In the genomic region with DNA sequence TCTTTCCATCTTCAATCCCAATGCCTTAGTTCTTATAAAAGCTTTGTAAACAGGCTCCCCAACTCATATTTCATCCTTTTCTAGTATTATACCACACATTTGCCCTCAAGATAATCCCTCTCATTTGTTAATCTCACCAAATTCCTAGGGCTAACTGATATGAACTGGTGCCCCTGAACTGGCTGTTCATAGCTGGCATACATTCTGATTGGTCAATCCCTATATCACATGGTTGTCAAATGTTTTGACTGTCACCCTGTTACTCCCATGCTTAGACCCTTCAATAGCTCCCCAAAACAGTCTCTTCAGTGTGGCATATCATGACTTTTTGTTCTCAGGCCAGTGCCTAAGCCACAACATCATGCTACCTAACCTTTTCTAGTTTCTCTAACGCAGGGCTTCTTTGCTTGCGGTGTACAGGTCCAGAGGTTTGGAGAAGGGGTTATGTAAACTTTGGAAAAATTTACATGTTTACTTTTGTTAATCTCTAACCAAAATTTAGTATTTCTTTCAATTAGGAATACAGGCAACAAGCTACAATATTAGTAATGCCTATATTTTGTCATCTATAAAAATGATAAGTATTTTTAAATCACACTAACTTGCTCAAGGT, we compare ENCODE assay signal across 2 cellular contexts.
TF ChIP-seq lines count a peak whose summit lies in the region.

No MANE protein-coding gene starts in this region.

TF ChIP-seq in HCT116, 20 proteins besides CTCF, POLR2A, EP300 and RAD21:
- TF ChIP-seq ELF1 (IDR thresholded peaks at IDR 0.05; ENCODE audit: borderline replicate concordance, low read depth), result no peak
- no peak for TF ChIP-seq FOSL1 (IDR thresholded peaks at IDR 0.05; ENCODE audit: low read depth)
- no peak for TF ChIP-seq EZH2phosphoT487 (IDR thresholded peaks at IDR 0.05; ENCODE audit: borderline replicate concordance)
- TF ChIP-seq ZNF274 (IDR thresholded peaks at IDR 0.05; ENCODE audit: low read depth, low read length), result no peak
- no peak for TF ChIP-seq CBX3 (IDR thresholded peaks at IDR 0.05; ENCODE audit: low read depth)
- TF ChIP-seq TCF7L2 (IDR thresholded peaks at IDR 0.05; ENCODE audit: borderline replicate concordance, extremely low read depth, insufficient read depth, insufficient read length), result no peak
- TF ChIP-seq SIN3A (IDR thresholded peaks at IDR 0.05; ENCODE audit: low read depth), result no peak
- TF ChIP-seq SP1 (IDR thresholded peaks at IDR 0.05; ENCODE audit: low read depth), result no peak
- TF ChIP-seq SRF (IDR thresholded peaks at IDR 0.05; ENCODE audit: low read depth), result no peak
- no peak for TF ChIP-seq JUND (IDR thresholded peaks at IDR 0.05)
- TF ChIP-seq YY1 (IDR thresholded peaks at IDR 0.05; ENCODE audit: extremely low read depth, insufficient replicate concordance, low read depth, low read length), result no peak
- no peak for TF ChIP-seq EZH2 (IDR thresholded peaks at IDR 0.05)
- no peak for TF ChIP-seq REST (IDR thresholded peaks at IDR 0.05; ENCODE audit: low read depth)
- TF ChIP-seq ZFX (IDR thresholded peaks at IDR 0.05), result no peak
- TF ChIP-seq, protein P1, sequence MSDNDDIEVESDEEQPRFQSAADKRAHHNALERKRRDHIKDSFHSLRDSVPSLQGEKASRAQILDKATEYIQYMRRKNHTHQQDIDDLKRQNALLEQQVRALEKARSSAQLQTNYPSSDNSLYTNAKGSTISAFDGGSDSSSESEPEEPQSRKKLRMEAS (IDR thresholded peaks at IDR 0.05), result no peak

TF ChIP-seq in HepG2, 621 proteins besides CTCF, POLR2A, EP300 and RAD21 (continues in another document):
- TF ChIP-seq, protein P2, sequence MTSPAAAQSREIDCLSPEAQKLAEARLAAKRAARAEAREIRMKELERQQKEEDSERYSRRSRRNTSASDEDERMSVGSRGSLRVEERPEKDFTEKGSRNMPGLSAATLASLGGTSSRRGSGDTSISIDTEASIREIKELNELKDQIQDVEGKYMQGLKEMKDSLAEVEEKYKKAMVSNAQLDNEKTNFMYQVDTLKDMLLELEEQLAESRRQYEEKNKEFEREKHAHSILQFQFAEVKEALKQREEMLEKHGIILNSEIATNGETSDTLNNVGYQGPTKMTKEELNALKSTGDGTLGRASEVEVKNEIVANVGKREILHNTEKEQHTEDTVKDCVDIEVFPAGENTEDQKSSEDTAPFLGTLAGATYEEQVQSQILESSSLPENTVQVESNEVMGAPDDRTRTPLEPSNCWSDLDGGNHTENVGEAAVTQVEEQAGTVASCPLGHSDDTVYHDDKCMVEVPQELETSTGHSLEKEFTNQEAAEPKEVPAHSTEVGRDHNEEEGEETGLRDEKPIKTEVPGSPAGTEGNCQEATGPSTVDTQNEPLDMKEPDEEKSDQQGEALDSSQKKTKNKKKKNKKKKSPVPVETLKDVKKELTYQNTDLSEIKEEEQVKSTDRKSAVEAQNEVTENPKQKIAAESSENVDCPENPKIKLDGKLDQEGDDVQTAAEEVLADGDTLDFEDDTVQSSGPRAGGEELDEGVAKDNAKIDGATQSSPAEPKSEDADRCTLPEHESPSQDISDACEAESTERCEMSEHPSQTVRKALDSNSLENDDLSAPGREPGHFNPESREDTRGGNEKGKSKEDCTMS (CRISPR knock-in tag; conservative IDR thresholded peaks at IDR 0.05), result no peak
- TF ChIP-seq JUNB (CRISPR knock-in tag; IDR thresholded peaks at IDR 0.05; ENCODE audit: borderline replicate concordance) (no peak), ATF5 (CRISPR knock-in tag; IDR thresholded peaks at IDR 0.05; ENCODE audit: low read depth) (no peak), ZNF512B (CRISPR knock-in tag; IDR thresholded peaks at IDR 0.05; ENCODE audit: borderline replicate concordance) (no peak), ZNF143 (CRISPR knock-in tag; IDR thresholded peaks at IDR 0.05) (no peak), AGO2 (optimal IDR thresholded peaks at IDR 0.05; ENCODE audit: low read depth, low read length) (no peak), ZNF619 (CRISPR knock-in tag; IDR thresholded peaks at IDR 0.05) (no peak), AFF4 (CRISPR knock-in tag; IDR thresholded peaks at IDR 0.05) (no peak), HDAC6 (IDR thresholded peaks at IDR 0.05; ENCODE audit: low read depth, low read length) (no peak), ZNF598 (CRISPR knock-in tag; IDR thresholded peaks at IDR 0.05; ENCODE audit: borderline replicate concordance) (no peak), SMYD3 (CRISPR knock-in tag; IDR thresholded peaks at IDR 0.05) (no peak), NRL (CRISPR knock-in tag; IDR thresholded peaks at IDR 0.05; ENCODE audit: borderline replicate concordance) (no peak), FOXA3 (CRISPR knock-in tag; IDR thresholded peaks at IDR 0.05) (peak; percentile 43; the same call in 1 of the 2 replicates), YEATS4 (CRISPR knock-in tag; IDR thresholded peaks at IDR 0.05; ENCODE audit: borderline replicate concordance) (no peak)
- TF ChIP-seq, protein P3, sequence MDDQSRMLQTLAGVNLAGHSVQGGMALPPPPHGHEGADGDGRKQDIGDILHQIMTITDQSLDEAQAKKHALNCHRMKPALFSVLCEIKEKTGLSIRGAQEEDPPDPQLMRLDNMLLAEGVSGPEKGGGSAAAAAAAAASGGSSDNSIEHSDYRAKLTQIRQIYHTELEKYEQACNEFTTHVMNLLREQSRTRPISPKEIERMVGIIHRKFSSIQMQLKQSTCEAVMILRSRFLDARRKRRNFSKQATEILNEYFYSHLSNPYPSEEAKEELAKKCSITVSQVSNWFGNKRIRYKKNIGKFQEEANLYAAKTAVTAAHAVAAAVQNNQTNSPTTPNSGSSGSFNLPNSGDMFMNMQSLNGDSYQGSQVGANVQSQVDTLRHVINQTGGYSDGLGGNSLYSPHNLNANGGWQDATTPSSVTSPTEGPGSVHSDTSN (CRISPR knock-in tag; IDR thresholded peaks at IDR 0.05; ENCODE audit: borderline replicate concordance), result no peak
- TF ChIP-seq, protein P4, sequence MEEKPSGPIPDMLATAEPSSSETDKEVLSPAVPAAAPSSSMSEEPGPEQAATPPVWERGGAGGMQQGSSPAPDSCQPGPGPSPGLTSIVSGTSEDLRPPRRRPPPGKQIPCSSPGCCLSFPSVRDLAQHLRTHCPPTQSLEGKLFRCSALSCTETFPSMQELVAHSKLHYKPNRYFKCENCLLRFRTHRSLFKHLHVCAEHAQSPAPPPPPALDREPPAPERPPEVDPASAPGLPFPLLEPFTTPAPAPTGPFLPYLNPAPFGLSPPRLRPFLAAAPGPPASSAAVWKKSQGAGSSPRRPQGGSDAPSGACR (CRISPR knock-in tag; IDR thresholded peaks at IDR 0.05), result no peak
- TF ChIP-seq, protein P5, sequence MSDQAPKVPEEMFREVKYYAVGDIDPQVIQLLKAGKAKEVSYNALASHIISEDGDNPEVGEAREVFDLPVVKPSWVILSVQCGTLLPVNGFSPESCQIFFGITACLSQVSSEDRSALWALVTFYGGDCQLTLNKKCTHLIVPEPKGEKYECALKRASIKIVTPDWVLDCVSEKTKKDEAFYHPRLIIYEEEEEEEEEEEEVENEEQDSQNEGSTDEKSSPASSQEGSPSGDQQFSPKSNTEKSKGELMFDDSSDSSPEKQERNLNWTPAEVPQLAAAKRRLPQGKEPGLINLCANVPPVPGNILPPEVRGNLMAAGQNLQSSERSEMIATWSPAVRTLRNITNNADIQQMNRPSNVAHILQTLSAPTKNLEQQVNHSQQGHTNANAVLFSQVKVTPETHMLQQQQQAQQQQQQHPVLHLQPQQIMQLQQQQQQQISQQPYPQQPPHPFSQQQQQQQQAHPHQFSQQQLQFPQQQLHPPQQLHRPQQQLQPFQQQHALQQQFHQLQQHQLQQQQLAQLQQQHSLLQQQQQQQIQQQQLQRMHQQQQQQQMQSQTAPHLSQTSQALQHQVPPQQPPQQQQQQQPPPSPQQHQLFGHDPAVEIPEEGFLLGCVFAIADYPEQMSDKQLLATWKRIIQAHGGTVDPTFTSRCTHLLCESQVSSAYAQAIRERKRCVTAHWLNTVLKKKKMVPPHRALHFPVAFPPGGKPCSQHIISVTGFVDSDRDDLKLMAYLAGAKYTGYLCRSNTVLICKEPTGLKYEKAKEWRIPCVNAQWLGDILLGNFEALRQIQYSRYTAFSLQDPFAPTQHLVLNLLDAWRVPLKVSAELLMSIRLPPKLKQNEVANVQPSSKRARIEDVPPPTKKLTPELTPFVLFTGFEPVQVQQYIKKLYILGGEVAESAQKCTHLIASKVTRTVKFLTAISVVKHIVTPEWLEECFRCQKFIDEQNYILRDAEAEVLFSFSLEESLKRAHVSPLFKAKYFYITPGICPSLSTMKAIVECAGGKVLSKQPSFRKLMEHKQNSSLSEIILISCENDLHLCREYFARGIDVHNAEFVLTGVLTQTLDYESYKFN (CRISPR knock-in tag; conservative IDR thresholded peaks at IDR 0.05), result peak; percentile 21; the same call in 1 of the 2 replicates
- TF ChIP-seq, protein P6, sequence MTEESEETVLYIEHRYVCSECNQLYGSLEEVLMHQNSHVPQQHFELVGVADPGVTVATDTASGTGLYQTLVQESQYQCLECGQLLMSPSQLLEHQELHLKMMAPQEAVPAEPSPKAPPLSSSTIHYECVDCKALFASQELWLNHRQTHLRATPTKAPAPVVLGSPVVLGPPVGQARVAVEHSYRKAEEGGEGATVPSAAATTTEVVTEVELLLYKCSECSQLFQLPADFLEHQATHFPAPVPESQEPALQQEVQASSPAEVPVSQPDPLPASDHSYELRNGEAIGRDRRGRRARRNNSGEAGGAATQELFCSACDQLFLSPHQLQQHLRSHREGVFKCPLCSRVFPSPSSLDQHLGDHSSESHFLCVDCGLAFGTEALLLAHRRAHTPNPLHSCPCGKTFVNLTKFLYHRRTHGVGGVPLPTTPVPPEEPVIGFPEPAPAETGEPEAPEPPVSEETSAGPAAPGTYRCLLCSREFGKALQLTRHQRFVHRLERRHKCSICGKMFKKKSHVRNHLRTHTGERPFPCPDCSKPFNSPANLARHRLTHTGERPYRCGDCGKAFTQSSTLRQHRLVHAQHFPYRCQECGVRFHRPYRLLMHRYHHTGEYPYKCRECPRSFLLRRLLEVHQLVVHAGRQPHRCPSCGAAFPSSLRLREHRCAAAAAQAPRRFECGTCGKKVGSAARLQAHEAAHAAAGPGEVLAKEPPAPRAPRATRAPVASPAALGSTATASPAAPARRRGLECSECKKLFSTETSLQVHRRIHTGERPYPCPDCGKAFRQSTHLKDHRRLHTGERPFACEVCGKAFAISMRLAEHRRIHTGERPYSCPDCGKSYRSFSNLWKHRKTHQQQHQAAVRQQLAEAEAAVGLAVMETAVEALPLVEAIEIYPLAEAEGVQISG (CRISPR knock-in tag; IDR thresholded peaks at IDR 0.05), result no peak
- TF ChIP-seq, protein P7, sequence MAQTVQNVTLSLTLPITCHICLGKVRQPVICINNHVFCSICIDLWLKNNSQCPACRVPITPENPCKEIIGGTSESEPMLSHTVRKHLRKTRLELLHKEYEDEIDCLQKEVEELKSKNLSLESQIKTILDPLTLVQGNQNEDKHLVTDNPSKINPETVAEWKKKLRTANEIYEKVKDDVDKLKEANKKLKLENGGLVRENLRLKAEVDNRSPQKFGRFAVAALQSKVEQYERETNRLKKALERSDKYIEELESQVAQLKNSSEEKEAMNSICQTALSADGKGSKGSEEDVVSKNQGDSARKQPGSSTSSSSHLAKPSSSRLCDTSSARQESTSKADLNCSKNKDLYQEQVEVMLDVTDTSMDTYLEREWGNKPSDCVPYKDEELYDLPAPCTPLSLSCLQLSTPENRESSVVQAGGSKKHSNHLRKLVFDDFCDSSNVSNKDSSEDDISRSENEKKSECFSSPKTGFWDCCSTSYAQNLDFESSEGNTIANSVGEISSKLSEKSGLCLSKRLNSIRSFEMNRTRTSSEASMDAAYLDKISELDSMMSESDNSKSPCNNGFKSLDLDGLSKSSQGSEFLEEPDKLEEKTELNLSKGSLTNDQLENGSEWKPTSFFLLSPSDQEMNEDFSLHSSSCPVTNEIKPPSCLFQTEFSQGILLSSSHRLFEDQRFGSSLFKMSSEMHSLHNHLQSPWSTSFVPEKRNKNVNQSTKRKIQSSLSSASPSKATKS (CRISPR knock-in tag; IDR thresholded peaks at IDR 0.05), result 0 out of 2 replicates have a peak, but pooled peaks have one; percentile 56
